Comparison of ENCODE assay signal across 29 cellular contexts in the genomic region with DNA sequence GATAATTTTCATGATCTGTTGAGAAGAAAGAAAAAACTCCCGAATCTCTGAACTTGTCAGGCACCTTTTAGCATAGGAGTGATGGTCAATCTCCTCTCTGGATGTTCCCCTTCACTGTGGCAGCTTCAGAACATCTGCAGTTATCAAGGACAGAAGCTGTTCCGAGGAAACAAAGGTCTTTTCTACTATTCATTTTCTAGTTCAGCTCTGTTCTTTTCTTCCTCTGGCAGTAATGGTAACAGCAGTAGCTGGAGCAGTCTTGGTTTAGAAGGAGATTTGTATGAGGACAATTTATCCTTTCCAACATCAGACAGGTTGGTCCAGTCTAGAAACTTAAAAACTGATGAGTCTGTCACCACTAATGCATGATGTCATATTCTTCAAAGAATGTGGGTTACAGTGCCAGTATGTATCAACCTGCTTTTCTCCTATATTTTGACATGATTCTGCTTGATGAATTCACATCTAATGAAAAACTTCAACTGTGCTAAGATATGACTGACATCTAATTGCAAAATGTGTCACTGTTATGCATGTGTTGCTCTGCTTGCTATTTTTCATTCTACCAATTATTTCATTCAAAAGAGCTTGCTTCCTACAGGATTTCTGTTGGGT. TPM values are rescaled to one million over a fixed set of nuclear protein-coding genes. Genes with fewer than 3 reads are reported as not detected.
DNase-seq lines count a peak whose midpoint lies in the region; ATAC-seq, FAIRE-seq and TF ChIP-seq lines count a peak whose summit lies in the region.
"Had no signal": no experiment of that assay in that cellular context is flagged by ENCODE, and none has a peak within 500 bp of the region (broad histone marks: within the 10 kb centered on the region; RNA-seq: fewer than 3 reads in every experiment).

No MANE protein-coding gene starts in this region.

- CTCF ChIA-PET in HepG2 (lab: Yijun Ruan, JAX; ENCODE audit: low intra/inter-chr PET ratio, low total read pairs): no interaction called here
- CTCF ChIA-PET in K562 (lab: Yijun Ruan, JAX; ENCODE audit: low intra/inter-chr PET ratio): no interaction called here
- CTCF ChIA-PET in GM10248 (lab: Yijun Ruan, JAX): interaction anchor here (1.0 to 2.5 kb wide), 2 partner anchors 11 to 16 kb away, joined by 3 to 6 read pairs; no protein-coding TSS in a partner anchor

- ATAC-seq in HepG2: no peak
- no peak for ATAC-seq in right lobe of liver
- ATAC-seq in K562: no peak
- no peak for ATAC-seq in HG02884 (IDR thresholded peaks at IDR 0.05; ENCODE audit: unreplicated experiment)
- no peak for ATAC-seq in GM19328 (IDR thresholded peaks at IDR 0.05; ENCODE audit: unreplicated experiment)
- ATAC-seq: heart left ventricle; left colon; naive thymus-derived CD4-positive, alpha-beta T cell; stimulated activated naive B cell treated with anti-CD40 and anti-IgM and Interleukin-4, amounts not matched to agents 10 μg/mL and 1 μg/mL and 100 μg/mL, for 72 hours had no signal

- 92% methylated on average over 2 of the region's 2 CpGs for WGBS in HepG2 (ENCODE audit: low lambda C conversion rate)
- WGBS in right lobe of liver (ENCODE audit: insufficient coverage, low coverage, low lambda C conversion rate, missing lambda C conversion rate): 85% methylated on average over 2 of the region's 2 CpGs
- WGBS in K562 (ENCODE audit: insufficient coverage, low coverage, missing lambda C conversion rate): 83% methylated on average over 2 of the region's 2 CpGs

- BruUV-seq in HepG2 (replicated peaks; lab: Mats Ljungman, UMichigan) (no TSS peak), K562 (replicated peaks; lab: Mats Ljungman, UMichigan) (no TSS peak)

- no peaks in the 10 kb centered on the region for H3K9me3 Mint-ChIP-seq in mesothelial cell of epicardium
- H3K9me3 Mint-ChIP-seq: dendritic cell treated with granulocyte-macrophage colony-stimulating factor and Interleukin-4, amounts not matched to agents 40 ng/mL and 50 ng/mL, for 4 days; stimulated activated naive B cell treated with anti-CD40 and anti-IgM and Interleukin-4, amounts not matched to agents 10 μg/mL and 1 μg/mL and 100 μg/mL, for 72 hours; T-helper 1 cell treated with Interleukin-12 subunit alpha and Interleukin-12 subunit beta and Interleukin-4 antibody, amounts not matched to agents 30 μg/mL and 1 μg/mL, for 36 hours had no signal

- H3K27ac ChIP-seq in HepG2 (ENCODE audit: extremely low read length, insufficient read depth, low read length): no peak overlapping the region
- H3K27ac ChIP-seq in right lobe of liver: no peak overlapping the region
- no peak overlapping the region for H3K27ac ChIP-seq in K562 (ENCODE audit: extremely low read depth, low read depth, low read length)
- H3K27ac ChIP-seq: C4-2B, cardiac muscle cell, heart left ventricle, spleen, thyroid gland had no signal

- no peak for TF ChIP-seq CTCF in HepG2 (CRISPR knock-in tag; IDR thresholded peaks at IDR 0.05)
- no peak for TF ChIP-seq CTCF in right lobe of liver (IDR thresholded peaks at IDR 0.05)
- TF ChIP-seq CTCF in K562 (IDR thresholded peaks at IDR 0.05 in 2 of 3, conservative IDR thresholded peaks at IDR 0.05 in 1 of 3; ENCODE audit: insufficient read depth in 2 of 3, low read depth in 1 of 3, low read length in 3 of 3): no peak
- TF ChIP-seq CTCF in mesothelial cell of epicardium (IDR thresholded peaks at IDR 0.05; ENCODE audit: unreplicated experiment): no peak
- TF ChIP-seq CTCF in GM10248 (IDR thresholded peaks at IDR 0.05; ENCODE audit: control extremely low read depth, extremely low read depth, low read depth, missing control alignments): no peak

- no peaks in the 10 kb centered on the region for H3K4me1 ChIP-seq in HepG2 (ENCODE audit: insufficient read depth, low read length)
- H3K4me1 ChIP-seq in right lobe of liver: peaks cover 0 to 7% (median 0%) of the 10 kb centered on the region in 4 donors
- H3K4me1 ChIP-seq in K562 (replicated peaks in 1 of 2; ENCODE audit: control insufficient read depth in 2 of 2, insufficient read depth in 2 of 2, low read length in 2 of 2): no peaks in the 10 kb centered on the region
- H3K4me1 ChIP-seq: heart left ventricle, thyroid gland had no signal

- H3K9me1 ChIP-seq in K562 (ENCODE audit: control insufficient read depth, insufficient read depth, low read length): no peaks in the 10 kb centered on the region

- POLR2A ChIA-PET in HepG2 (lab: Yijun Ruan, JAX): no interaction called here
- POLR2A ChIA-PET in K562 (lab: Yijun Ruan, JAX): no interaction called here
- POLR2A ChIA-PET in GM10248 (lab: Yijun Ruan, JAX): no interaction called here

- intact Hi-C loops in HepG2 (cut with micrococcal nuclease; ENCODE audit: unreplicated experiment) (no loop called here), right lobe of liver (cut with DNase I) (no loop called here), K562 (cut with micrococcal nuclease) (no loop called here)

- H2AFZ ChIP-seq in HepG2 (ENCODE audit: low read length): no peak overlapping the region
- no peak overlapping the region for H2AFZ ChIP-seq in K562 (ENCODE audit: low read depth, low read length)

- no peak for TF ChIP-seq POLR2A in HepG2 (IDR thresholded peaks at IDR 0.05; ENCODE audit: insufficient read depth in 1 of 2, low read depth in 2 of 2, low read length in 2 of 2)
- TF ChIP-seq POLR2A in right lobe of liver (IDR thresholded peaks at IDR 0.05): no peak
- TF ChIP-seq POLR2A in K562 (conservative IDR thresholded peaks at IDR 0.05): no peak

- H3K36me3 ChIP-seq in HepG2 (replicated peaks in 1 of 2; ENCODE audit: control insufficient read depth in 1 of 2, insufficient read depth in 2 of 2, low read length in 2 of 2): peaks cover 0 to 18% of the 10 kb centered on the region in 2 experiments; a peak in 3 of 5 replicates
- H3K36me3 ChIP-seq in right lobe of liver: peaks cover 0 to 21% (median 6%) of the 10 kb centered on the region in 4 donors
- peaks cover 62% of the 10 kb centered on the region for H3K36me3 ChIP-seq in K562 (ENCODE audit: control insufficient read depth, insufficient read depth, low read length)

- no peak for TF ChIP-seq EP300 in HepG2 (IDR thresholded peaks at IDR 0.05; ENCODE audit: low read depth in 2 of 2, low read length in 2 of 2)
- TF ChIP-seq EP300 in HepG2 (CRISPR knock-in tag; IDR thresholded peaks at IDR 0.05; ENCODE audit: borderline replicate concordance): no peak
- no peak for TF ChIP-seq EP300 in K562 (IDR thresholded peaks at IDR 0.05; ENCODE audit: low read length)

- no peak for DNase-seq in HepG2 (ENCODE audit: low spot score)
- no peak for DNase-seq in right lobe of liver
- DNase-seq in K562 (ENCODE audit: extremely low read depth in 1 of 4, low spot score in 3 of 4): no peak
- no peak for DNase-seq in mesothelial cell of epicardium (ENCODE audit: low spot score in 2 of 2, unreplicated experiment in 2 of 2)
- DNase-seq in GM10248 (ENCODE audit: extremely low spot score): no peak
- DNase-seq in NCI-H146 treated with DMSO at 0.1 percent for 48 hours (lab: John Stamatoyannopoulos, UW; ENCODE audit: unreplicated experiment): no peak
- DNase-seq: activated CD8-positive, alpha-beta memory T cell treated with anti-CD3 and anti-CD28 coated beads, Interleukin-2, amount 50 U/mL, for 4 hours; activated effector memory CD4-positive, alpha-beta T cell treated with anti-CD3 and anti-CD28 coated beads, Interleukin-2, amount 50 U/mL, for 16 hours; amygdala; heart left ventricle; left colon; mesendoderm; naive thymus-derived CD4-positive, alpha-beta T cell; NCI-H1092; NCI-H1930; NCI-H526 treated with DMSO at 0.1 percent for 48 hours; occipital lobe; retina; RPMI8226; spleen; stimulated activated CD4-positive, alpha-beta T cell treated with anti-CD3 and anti-CD28 coated beads, Interleukin-2, amount 100 ng/mL, for 48 hours; stimulated activated naive B cell treated with anti-CD40 and anti-IgM and Interleukin-4, amounts not matched to agents 10 μg/mL and 1 μg/mL and 100 μg/mL, for 72 hours; thyroid gland had no signal

- H4K20me1 ChIP-seq in HepG2 (ENCODE audit: insufficient read depth, low read length) (no peaks in the 10 kb centered on the region), K562 (replicated peaks; ENCODE audit: control insufficient read depth, insufficient read depth, low read length) (no peaks in the 10 kb centered on the region)

- H3K9ac ChIP-seq in HepG2 (ENCODE audit: insufficient read depth, low read depth, low read length): no peak overlapping the region
- H3K9ac ChIP-seq in K562 (ENCODE audit: insufficient read depth in 1 of 2, low read depth in 2 of 2, low read length in 2 of 2): no peak overlapping the region

- peaks cover 37% of the 10 kb centered on the region for H3K36me3 Mint-ChIP-seq in mesothelial cell of epicardium

- no peak overlapping the region for H3K4me3 Mint-ChIP-seq in mesothelial cell of epicardium
- H3K4me3 Mint-ChIP-seq: dendritic cell treated with granulocyte-macrophage colony-stimulating factor and Interleukin-4, amounts not matched to agents 40 ng/mL and 50 ng/mL, for 4 days; naive thymus-derived CD4-positive, alpha-beta T cell; stimulated activated naive B cell treated with anti-CD40 and anti-IgM and Interleukin-4, amounts not matched to agents 10 μg/mL and 1 μg/mL and 100 μg/mL, for 72 hours; T-helper 1 cell treated with Interleukin-12 subunit alpha and Interleukin-12 subunit beta and Interleukin-4 antibody, amounts not matched to agents 30 μg/mL and 1 μg/mL, for 36 hours had no signal

- no peaks in the 10 kb centered on the region for H3K27me3 Mint-ChIP-seq in mesothelial cell of epicardium (ENCODE audit: low read depth)
- H3K27me3 Mint-ChIP-seq: dendritic cell treated with granulocyte-macrophage colony-stimulating factor and Interleukin-4, amounts not matched to agents 40 ng/mL and 50 ng/mL, for 4 days; naive thymus-derived CD4-positive, alpha-beta T cell; stimulated activated naive B cell treated with anti-CD40 and anti-IgM and Interleukin-4, amounts not matched to agents 10 μg/mL and 1 μg/mL and 100 μg/mL, for 72 hours had no signal

- no peaks in the 10 kb centered on the region for H3K27me3 ChIP-seq in HepG2 (ENCODE audit: control insufficient read depth in 1 of 2, insufficient read depth in 2 of 2, low read length in 2 of 2)
- H3K27me3 ChIP-seq in right lobe of liver: no peaks in the 10 kb centered on the region
- H3K27me3 ChIP-seq in K562 (ENCODE audit: control insufficient read depth in 2 of 2, insufficient read depth in 2 of 2, low read length in 2 of 2): no peaks in the 10 kb centered on the region
- H3K27me3 ChIP-seq: cardiac muscle cell, heart left ventricle, spleen, thyroid gland had no signal

- no peak overlapping the region for H3K4me3 ChIP-seq in HepG2 (replicated peaks in 1 of 3; ENCODE audit: insufficient read depth in 1 of 3, low read depth in 2 of 3, low read length in 3 of 3)
- H3K4me3 ChIP-seq in right lobe of liver: no peak overlapping the region
- H3K4me3 ChIP-seq in K562: no peak overlapping the region
- H3K4me3 ChIP-seq: cardiac muscle cell, heart left ventricle, spleen, thyroid gland had no signal

- peak overlapping the region; percentile 30 for H3K27ac Mint-ChIP-seq in mesothelial cell of epicardium
- H3K27ac Mint-ChIP-seq: dendritic cell treated with granulocyte-macrophage colony-stimulating factor and Interleukin-4, amounts not matched to agents 40 ng/mL and 50 ng/mL, for 4 days; T-helper 1 cell treated with Interleukin-12 subunit alpha and Interleukin-12 subunit beta and Interleukin-4 antibody, amounts not matched to agents 30 μg/mL and 1 μg/mL, for 36 hours had no signal

- H3K4me2 ChIP-seq in HepG2 (ENCODE audit: low read depth, low read length) (no peak overlapping the region), K562 (ENCODE audit: insufficient read depth, low read length) (no peak overlapping the region)

- TF ChIP-seq RAD21 in HepG2 (CRISPR knock-in tag; IDR thresholded peaks at IDR 0.05): no peak
- TF ChIP-seq RAD21 in K562 (CRISPR knock-in tag; conservative IDR thresholded peaks at IDR 0.05 in 1 of 2, IDR thresholded peaks at IDR 0.05 in 1 of 2): no peak

- peaks cover 18% of the 10 kb centered on the region for H3K4me1 Mint-ChIP-seq in mesothelial cell of epicardium

- in situ Hi-C loops in HepG2 (cut with HindIII; ENCODE audit: extremely low pct_ligation_motif_present, low pct_unique_long_range_greater_than_20kb): no loop called here
- in situ Hi-C loops in K562 (cut with MboI): no loop called here

- FAIRE-seq in HepG2 (lab: Jason Lieb, UNC): no peak
- FAIRE-seq in K562 (lab: Jason Lieb, UNC): peak; percentile 75

- H3K9me3 ChIP-seq in HepG2 (ENCODE audit: low read length): no peaks in the 10 kb centered on the region
- no peaks in the 10 kb centered on the region for H3K9me3 ChIP-seq in right lobe of liver
- H3K9me3 ChIP-seq in K562 (replicated peaks; ENCODE audit: control insufficient read depth, insufficient read depth, low read depth, low read length): no peaks in the 10 kb centered on the region
- H3K9me3 ChIP-seq: heart left ventricle, spleen, thyroid gland had no signal

- no peaks in the 10 kb centered on the region for H3K79me2 ChIP-seq in HepG2 (ENCODE audit: insufficient read depth, low read length)
- H3K79me2 ChIP-seq in K562 (ENCODE audit: control insufficient read depth, insufficient read depth, low read length): no peaks in the 10 kb centered on the region

RNA-seq across cellular contexts. Expression of a gene that starts 41.0 kb away (rescaled TPM):
- 9.8 and 16.9 TPM in 2 replicates for total RNA-seq in HepG2 (2016; rRNA removed; fragmentation: Illumina TruSeq; extraction: Trizol)
- total RNA-seq in HepG2 (2016; cell fraction: cytosol; rRNA removed; fragmentation: Illumina TruSeq; extraction: Trizol; ENCODE audit: low read depth): 0.88 and 1.1 TPM in 2 replicates
- 9.0 and 15.0 TPM in 2 replicates for total RNA-seq in HepG2 (2016; cell fraction: insoluble cytoplasmic fraction; rRNA removed; fragmentation: Illumina TruSeq; extraction: Trizol)
- 5.0 and 5.8 TPM in 2 replicates for total RNA-seq in HepG2 (2016; cell fraction: membrane; rRNA removed; fragmentation: Illumina TruSeq; extraction: Trizol)
- 14.4 and 17.1 TPM in 2 replicates for total RNA-seq in HepG2 (2016; cell fraction: nucleus; rRNA removed; fragmentation: Illumina TruSeq; extraction: Trizol)
- polyA plus RNA-seq in HepG2 (2011; rRNA removed): 6.4 and 7.2 TPM in 2 replicates
- 2.1 and 3.8 TPM in 2 replicates for polyA plus RNA-seq in HepG2 (2011; cell fraction: cytosol; rRNA removed)
- 4.8 and 7.1 TPM in 2 replicates for polyA plus RNA-seq in HepG2 (2011; cell fraction: nucleus; rRNA removed)
- 8.5 and 9.6 TPM in 2 replicates for polyA plus RNA-seq in HepG2 (2012)
- 0.32 and 0.34 TPM in 2 replicates for polyA plus RNA-seq in HepG2 (2016; cell fraction: cytosol; fragmentation: Illumina TruSeq; extraction: Trizol; ENCODE audit: low read depth)
- polyA plus RNA-seq in HepG2 (2016; cell fraction: insoluble cytoplasmic fraction; fragmentation: Illumina TruSeq; extraction: Trizol; ENCODE audit: low read depth): 7.8 and 7.9 TPM in 2 replicates
- polyA plus RNA-seq in HepG2 (2016; cell fraction: membrane; fragmentation: Illumina TruSeq; extraction: Trizol; ENCODE audit: low read depth): 1.0 and 1.2 TPM in 2 replicates
- polyA plus RNA-seq in HepG2 (2016; cell fraction: nucleus; fragmentation: Illumina TruSeq; extraction: Trizol; ENCODE audit: insufficient read depth, low read depth): 11.9 and 13.3 TPM in 2 replicates
- 6.2 and 11.4 TPM in 2 replicates for polyA minus RNA-seq in HepG2 (2011; rRNA and poly(A)+ RNA removed; ENCODE audit: low replicate concordance)
- 10.1 and 13.1 TPM in 2 replicates for polyA minus RNA-seq in HepG2 (2011; cell fraction: cytosol; rRNA and poly(A)+ RNA removed)
- 25.1 and 32.9 TPM in 2 replicates for polyA minus RNA-seq in HepG2 (2011; cell fraction: nucleus; rRNA and poly(A)+ RNA removed)
- 10 to 100 TPM in 5 of 6 experiments, 1 to 10 TPM in 1; 8.5 to 13.8 (median 12.1) TPM for total RNA-seq in right lobe of liver
- total RNA-seq in K562 (2011; cell fraction: chromatin; rRNA removed; ENCODE audit: low replicate concordance): 13.3 and 62.5 TPM in 2 replicates
- 8.3 and 14.7 TPM in 2 replicates for total RNA-seq in K562 (2011; cell fraction: nucleolus; rRNA removed)
- total RNA-seq in K562 (2011; cell fraction: nucleoplasm; rRNA removed): 25.0 and 35.9 TPM in 2 replicates
- 6.7 and 7.5 TPM in 2 replicates for total RNA-seq in K562 (2014; rRNA removed)
- 15.5 and 16.9 TPM in 2 replicates for total RNA-seq in K562 (2014; rRNA removed; fragmentation: Illumina TruSeq; extraction: Trizol)
- 10.7 and 10.9 TPM in 2 replicates for total RNA-seq in K562 (2015; rRNA removed; fragmentation: Illumina TruSeq; extraction: Trizol)
- 14.5 and 15.4 TPM in 2 replicates for total RNA-seq in K562 (2021)
- 26.4 and 31.3 TPM in 2 replicates for polyA plus RNA-seq in K562 (2011; rRNA removed)
- polyA plus RNA-seq in K562 (2011; cell fraction: cytosol; rRNA removed): 4.0 and 10.1 TPM in 2 replicates
- polyA plus RNA-seq in K562 (2011; cell fraction: nucleus; rRNA removed): 17.0 and 23.9 TPM in 2 replicates
- 9.0 and 11.6 TPM in 2 replicates for polyA plus RNA-seq in K562 (2012)
- polyA plus RNA-seq in K562 (2014; fragmentation: Illumina TruSeq; extraction: Trizol): 10.2 and 12.3 TPM in 2 replicates
- polyA plus RNA-seq in K562 (2014; fragmentation: Nextera tagmentation; extraction: Ambion mirVana): 1 to 10 TPM; 2.2 to 3.5 TPM
- 7.1 and 7.9 TPM in 2 replicates for polyA plus RNA-seq in K562 (2014; rRNA removed)
- polyA minus RNA-seq in K562 (2011; rRNA and poly(A)+ RNA removed): 77.9 and 91.3 TPM in 2 replicates
- 17.3 and 24.0 TPM in 2 replicates for polyA minus RNA-seq in K562 (2011; cell fraction: cytosol; rRNA and poly(A)+ RNA removed)
- 24.0 and 45.7 TPM in 2 replicates for polyA minus RNA-seq in K562 (2011; cell fraction: nucleus; rRNA and poly(A)+ RNA removed)
- total RNA-seq in mesothelial cell of epicardium: 33.9 to 35.1 TPM (median 34.9 TPM) in 3 replicates
